In the genomic region with DNA sequence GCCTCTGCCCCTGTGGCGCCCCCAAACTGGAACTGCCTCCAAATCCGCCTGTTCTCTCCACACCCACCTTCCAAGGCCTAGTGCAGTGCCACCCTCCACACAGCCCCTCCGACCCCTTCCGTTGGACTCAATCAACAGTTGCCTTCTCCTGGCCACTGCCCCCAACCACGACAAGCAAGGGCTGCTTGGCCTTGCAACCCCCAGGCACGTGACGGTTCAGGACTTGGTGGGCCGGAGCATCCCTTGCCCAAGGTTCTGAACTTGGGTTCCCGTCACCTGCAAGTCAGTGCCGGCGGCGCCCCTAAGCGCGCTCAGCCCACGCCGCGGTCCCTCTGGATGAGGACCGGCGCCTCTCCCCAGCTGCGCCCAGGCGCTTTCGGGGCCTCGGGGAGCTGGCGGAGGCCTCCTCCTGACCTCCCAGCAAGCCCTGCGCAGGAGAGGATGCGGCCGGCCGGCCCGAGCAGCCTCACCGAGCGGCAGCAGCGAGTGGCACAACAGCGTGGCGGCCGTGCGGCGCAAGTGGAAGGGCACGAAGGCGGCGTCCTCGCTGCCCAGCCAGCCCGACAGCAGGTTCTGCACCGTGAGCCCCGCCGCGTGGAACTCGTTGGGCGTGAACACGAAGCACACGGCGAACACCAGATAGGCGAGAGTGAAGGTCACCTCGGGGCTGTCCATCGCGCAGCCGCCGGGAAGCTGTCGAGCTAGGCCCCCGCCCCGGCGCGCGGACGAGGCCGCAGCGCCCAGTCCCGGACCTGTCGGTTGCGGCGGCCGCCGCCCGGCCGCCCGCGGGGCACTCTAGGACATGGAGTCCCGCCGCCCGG, we compare ENCODE assay signal across 8 cellular contexts. TPM values are rescaled to one million over a fixed set of nuclear protein-coding genes. Genes with fewer than 3 reads are reported as not detected.
A peak's percentile ranks its signal among the peaks of the same experiment; 100 is the strongest.
DNase-seq lines count a peak whose midpoint lies in the region; ATAC-seq lines count a peak whose summit lies in the region.

No MANE protein-coding gene starts in this region.

- peaks cover 7% of the 10 kb centered on the region; the same call in 1 of the 2 replicates for H3K4me1 ChIP-seq in ES-I3 (ENCODE audit: insufficient read depth, low read length)
- H3K4me1 ChIP-seq in naive thymus-derived CD4-positive, alpha-beta T cell (ENCODE audit: control insufficient read depth in 2 of 2, insufficient read depth in 2 of 2, low read length in 2 of 2): peaks cover 40 to 44% of the 10 kb centered on the region in 2 donors

- no peaks in the 10 kb centered on the region for H3K27me3 ChIP-seq in naive thymus-derived CD4-positive, alpha-beta T cell (ENCODE audit: control insufficient read depth in 2 of 2, insufficient read depth in 2 of 2, low read length in 2 of 2)

- peak overlapping the region; percentile 80 for H3K27ac ChIP-seq in naive thymus-derived CD4-positive, alpha-beta T cell (ENCODE audit: low read depth, low read length)

- DNase-seq in KBM-7 (peak; percentile 46), fibroblast of gingiva (ENCODE audit: low read depth) (peak; percentile 45), ureter (ENCODE audit: low spot score) (peak; percentile 68)
- DNase-seq in activated T-cell treated with anti-CD3 and anti-CD28 coated beads, Interleukin-2, amount 50 U/mL, for 4 hours: peak; percentile 27
- DNase-seq in naive thymus-derived CD4-positive, alpha-beta T cell: peak; percentile 18 to 63 (median 38)

- POLR2A ChIA-PET in naive thymus-derived CD4-positive, alpha-beta T cell (lab: Charles Lee): interaction anchor here (0.9 to 7.4 kb wide), 10 partner anchors 7 to 374 kb away, joined by 3 to 119 read pairs (median 4); partner anchors contain the start of gene SLBP

- in situ Hi-C loops in KBM-7 (cut with MboI; ENCODE audit: low pct_unique_long_range_greater_than_20kb, low sequenced_read_pairs): no loop called here

- peaks cover 54% of the 10 kb centered on the region for H3K4me1 Mint-ChIP-seq in activated T-cell treated with anti-CD3 and anti-CD28 coated beads, Interleukin-2, amount 50 U/mL, for 4 hours (ENCODE audit: low read depth)
- peaks cover 22 to 59% (median 50%) of the 10 kb centered on the region in 7 donors for H3K4me1 Mint-ChIP-seq in naive thymus-derived CD4-positive, alpha-beta T cell

- ATAC-seq in GM21390 (IDR thresholded peaks at IDR 0.05; ENCODE audit: unreplicated experiment) (peak; percentile 26), HG03108 (IDR thresholded peaks at IDR 0.05; ENCODE audit: unreplicated experiment) (no peak)
- peak; percentile 11 to 12 for ATAC-seq in activated T-cell treated with anti-CD3 and anti-CD28 coated beads, Interleukin-2, amount 50 U/mL, for 4 hours
- ATAC-seq in naive thymus-derived CD4-positive, alpha-beta T cell: peak; percentile 4

- CTCF ChIA-PET in naive thymus-derived CD4-positive, alpha-beta T cell (lab: Charles Lee): interaction anchor here (0.5 to 3.3 kb wide), 4 partner anchors 9 to 784 kb away, joined by 3 to 13 read pairs (median 4); no protein-coding TSS in a partner anchor

- no peaks in the 10 kb centered on the region for H3K27me3 Mint-ChIP-seq in activated T-cell treated with anti-CD3 and anti-CD28 coated beads, Interleukin-2, amount 50 U/mL, for 4 hours (ENCODE audit: low read depth)
- H3K27me3 Mint-ChIP-seq in naive thymus-derived CD4-positive, alpha-beta T cell: no peaks in the 10 kb centered on the region

- H3K9ac ChIP-seq in ES-I3 (ENCODE audit: low read depth, low read length): peak overlapping the region; percentile 97

- intact Hi-C loops in naive thymus-derived CD4-positive, alpha-beta T cell (cut with micrococcal nuclease): loop anchor here (2.0 to 5.0 kb wide), 5 partner anchors 140 to 1242 kb away; partner anchors contain the start of genes NSD2 (in 2 of the 2), GRK4 (in 1 of the 2), MXD4 (in 1 of the 2) and NOP14 (in 1 of the 2)

- H3K36me3 ChIP-seq in ES-I3 (ENCODE audit: insufficient read depth, low read length): peaks cover 14% of the 10 kb centered on the region
- H3K36me3 ChIP-seq in naive thymus-derived CD4-positive, alpha-beta T cell (ENCODE audit: control insufficient read depth in 2 of 3, insufficient read depth in 3 of 3, low read length in 3 of 3): peaks cover 0 to 32% (median 4%) of the 10 kb centered on the region in 3 experiments

- no peaks in the 10 kb centered on the region for H3K9me3 ChIP-seq in ES-I3 (ENCODE audit: control insufficient read depth, insufficient read depth, low read length)
- no peaks in the 10 kb centered on the region for H3K9me3 ChIP-seq in naive thymus-derived CD4-positive, alpha-beta T cell (ENCODE audit: control insufficient read depth in 2 of 3, low read length in 3 of 3)

- H3K27ac Mint-ChIP-seq in naive thymus-derived CD4-positive, alpha-beta T cell: peak overlapping the region; percentile 66 to 100 (median 88)

- H3K9me3 Mint-ChIP-seq in activated T-cell treated with anti-CD3 and anti-CD28 coated beads, Interleukin-2, amount 50 U/mL, for 4 hours: no peaks in the 10 kb centered on the region
- peaks cover 0 to 2% (median 0%) of the 10 kb centered on the region in 11 donors for H3K9me3 Mint-ChIP-seq in naive thymus-derived CD4-positive, alpha-beta T cell

- H3K4me3 ChIP-seq in naive thymus-derived CD4-positive, alpha-beta T cell (ENCODE audit: low read length): peak overlapping the region; percentile 63

- H3K4me3 Mint-ChIP-seq in activated T-cell treated with anti-CD3 and anti-CD28 coated beads, Interleukin-2, amount 50 U/mL, for 4 hours: peak overlapping the region; percentile 91
- peak overlapping the region; percentile 78 to 97 (median 88) for H3K4me3 Mint-ChIP-seq in naive thymus-derived CD4-positive, alpha-beta T cell

- no peaks in the 10 kb centered on the region for H3K36me3 Mint-ChIP-seq in activated T-cell treated with anti-CD3 and anti-CD28 coated beads, Interleukin-2, amount 50 U/mL, for 4 hours (ENCODE audit: insufficient read depth)
- H3K36me3 Mint-ChIP-seq in naive thymus-derived CD4-positive, alpha-beta T cell: peaks cover 0 to 30% (median 4%) of the 10 kb centered on the region in 5 donors

RNA-seq across cellular contexts. Expression of gene TMEM129, which starts 0.8 kb away (rescaled TPM):
- 10 to 100 TPM; 17.4 to 21.8 (median 17.6) TPM for total RNA-seq in activated T-cell treated with anti-CD3 and anti-CD28 coated beads, Interleukin-2, amount 50 U/mL, for 4 hours
- total RNA-seq in naive thymus-derived CD4-positive, alpha-beta T cell: 10 to 100 TPM; 20.0 to 41.1 (median 26.7) TPM
- polyA plus RNA-seq in naive thymus-derived CD4-positive, alpha-beta T cell: 10 to 100 TPM; 34.9 to 44.7 TPM
- 38.4 TPM for total RNA-seq in ureter

RNA-seq across cellular contexts. Expression of gene TACC3, which starts 0.9 kb away (rescaled TPM):
- total RNA-seq in activated T-cell treated with anti-CD3 and anti-CD28 coated beads, Interleukin-2, amount 50 U/mL, for 4 hours: 10 to 100 TPM; 53.1 to 75.0 (median 69.3) TPM
- total RNA-seq in naive thymus-derived CD4-positive, alpha-beta T cell: 100 to 1,000 TPM; 100 to 165 (median 162) TPM
- polyA plus RNA-seq in naive thymus-derived CD4-positive, alpha-beta T cell: 100 to 1,000 TPM in 1 of 2 donors, 10 to 100 TPM in 1; 70.5 to 100 TPM
- total RNA-seq in ureter: 8.3 TPM

RNA-seq across cellular contexts. Expression of gene SLBP, which starts 8.3 kb away (rescaled TPM):
- 100 to 1,000 TPM; 131 to 171 (median 147) TPM for total RNA-seq in activated T-cell treated with anti-CD3 and anti-CD28 coated beads, Interleukin-2, amount 50 U/mL, for 4 hours
- total RNA-seq in naive thymus-derived CD4-positive, alpha-beta T cell: 100 to 1,000 TPM in 1 of 5 experiments, 10 to 100 TPM in 4; 29.5 to 103 (median 30.3) TPM
- polyA plus RNA-seq in naive thymus-derived CD4-positive, alpha-beta T cell: 10 to 100 TPM; 51.1 to 62.1 TPM
- total RNA-seq in ureter: 29.4 TPM

RNA-seq across cellular contexts. Expression of gene FAM53A, which starts 36.3 kb away (rescaled TPM):
- total RNA-seq in activated T-cell treated with anti-CD3 and anti-CD28 coated beads, Interleukin-2, amount 50 U/mL, for 4 hours: 1 to 10 TPM; 1.3 to 4.0 (median 1.6) TPM
- total RNA-seq in naive thymus-derived CD4-positive, alpha-beta T cell: 1 to 10 TPM; 1.2 to 3.6 (median 1.4) TPM
- 1 to 10 TPM; 2.1 to 2.5 TPM for polyA plus RNA-seq in naive thymus-derived CD4-positive, alpha-beta T cell
- 2.5 TPM for total RNA-seq in ureter
